In the genomic region with DNA sequence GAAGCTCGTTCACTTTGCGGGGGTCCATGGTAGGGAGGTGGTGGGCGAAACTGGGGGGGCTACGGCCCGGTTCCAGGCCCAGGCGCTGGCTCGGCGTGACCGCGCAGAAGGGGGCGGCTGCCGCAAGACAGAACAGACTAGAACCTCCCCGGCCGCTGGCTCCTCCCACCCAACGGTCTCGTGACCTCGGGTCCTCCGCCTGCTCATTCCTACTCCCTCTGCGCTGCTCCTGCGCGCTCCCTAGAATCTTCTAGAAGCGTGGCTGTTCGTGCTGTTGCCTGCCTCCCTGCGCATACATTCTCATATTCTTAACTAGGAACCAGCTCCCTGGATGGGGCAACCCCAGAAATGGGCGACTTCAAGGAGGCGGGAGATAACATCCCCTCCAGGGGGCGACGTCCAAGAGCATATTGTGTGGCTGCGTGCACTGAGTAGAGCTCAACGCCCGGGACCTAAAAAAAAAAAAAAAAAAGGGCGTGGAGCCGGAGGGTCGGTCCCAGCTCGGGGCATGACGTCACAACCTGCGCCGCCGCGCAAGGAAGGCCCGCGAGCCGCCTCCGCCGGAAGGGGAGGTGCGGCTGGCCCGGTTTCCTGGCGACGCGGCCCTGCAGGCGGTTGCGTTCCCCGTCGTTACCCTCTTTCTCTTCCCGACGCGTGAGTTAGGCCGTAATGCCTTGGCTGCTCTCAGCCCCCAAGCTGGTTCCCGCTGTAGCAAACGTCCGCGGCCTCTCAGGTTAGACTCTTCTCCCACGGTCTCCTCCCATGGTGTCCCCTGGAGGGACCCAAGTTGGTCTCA, we compare ENCODE assay signal across 1 cellular context.
TF ChIP-seq lines count a peak whose summit lies in the region.

TSS of gene ST13 (minus strand) at position 127 of the 796 bp plus-strand sequence. CDS start at position 28, 99 bp downstream.
TSS of gene XPNPEP3 (plus strand) at position 636 of the 796 bp plus-strand sequence. CDS start at position 670, 34 bp downstream.

TF ChIP-seq in HepG2, 621 proteins besides CTCF, POLR2A, EP300 and RAD21 (continued from another document and continues in another):
- TF ChIP-seq ZBTB40 (IDR thresholded peaks at IDR 0.05) (no peak), ZBTB40 (CRISPR knock-in tag; IDR thresholded peaks at IDR 0.05) (no peak; the same call in 1 of the 2 replicates), MZF1 (CRISPR knock-in tag; IDR thresholded peaks at IDR 0.05; ENCODE audit: borderline replicate concordance) (no peak), FOXO1 (CRISPR knock-in tag; IDR thresholded peaks at IDR 0.05) (peak; percentile 45), MXD3 (CRISPR knock-in tag; IDR thresholded peaks at IDR 0.05) (peak; percentile 66; the same call in 1 of the 2 replicates), ZNF589 (CRISPR knock-in tag; conservative IDR thresholded peaks at IDR 0.05) (0 out of 2 replicates have a peak, but pooled peaks have one; percentile 60), E2F1 (CRISPR knock-in tag; IDR thresholded peaks at IDR 0.05) (peak; percentile 76), FLYWCH1 (CRISPR knock-in tag; IDR thresholded peaks at IDR 0.05) (no peak), ZNF24 (IDR thresholded peaks at IDR 0.05) (no peak), MYC (CRISPR knock-in tag; IDR thresholded peaks at IDR 0.05; ENCODE audit: borderline replicate concordance) (peak; percentile 75), KDM4B (CRISPR knock-in tag; IDR thresholded peaks at IDR 0.05) (peak; percentile 42; the same call in 1 of the 2 replicates), JUN (CRISPR knock-in tag; IDR thresholded peaks at IDR 0.05) (peak; percentile 53; the same call in 1 of the 2 replicates), ZBTB1 (CRISPR knock-in tag; IDR thresholded peaks at IDR 0.05; ENCODE audit: borderline replicate concordance) (no peak), NFIB (CRISPR knock-in tag; IDR thresholded peaks at IDR 0.05; ENCODE audit: borderline replicate concordance) (no peak), ZNF3 (CRISPR knock-in tag; IDR thresholded peaks at IDR 0.05) (no peak), ZSCAN29 (CRISPR knock-in tag; conservative IDR thresholded peaks at IDR 0.05) (peak; percentile 74), NBN (conservative IDR thresholded peaks at IDR 0.05) (no peak), ZNF34 (CRISPR knock-in tag; IDR thresholded peaks at IDR 0.05; ENCODE audit: borderline replicate concordance) (no peak), ZNF670 (CRISPR knock-in tag; IDR thresholded peaks at IDR 0.05; ENCODE audit: borderline replicate concordance) (peak; percentile 52; the same call in 1 of the 2 replicates), NFKB2 (CRISPR knock-in tag; IDR thresholded peaks at IDR 0.05; ENCODE audit: borderline replicate concordance) (peak; percentile 83; the same call in 1 of the 2 replicates), ZNF891 (CRISPR knock-in tag; IDR thresholded peaks at IDR 0.05) (peak; percentile 80), NR3C1 (CRISPR knock-in tag; IDR thresholded peaks at IDR 0.05) (no peak), THAP8 (CRISPR knock-in tag; IDR thresholded peaks at IDR 0.05; ENCODE audit: borderline replicate concordance) (no peak), SIN3B (IDR thresholded peaks at IDR 0.05; ENCODE audit: low read length) (peak; percentile 64; the same call in 1 of the 2 replicates), ZNF746 (CRISPR knock-in tag; IDR thresholded peaks at IDR 0.05) (peak; percentile 43; the same call in 1 of the 2 replicates), POLR2AphosphoS5 (IDR thresholded peaks at IDR 0.05; ENCODE audit: low read depth, low read length) (peak; percentile 77), HNRNPK (IDR thresholded peaks at IDR 0.05; ENCODE audit: low read depth, low read length, poor library complexity, severe bottlenecking) (peak; percentile 54), SATB2 (CRISPR knock-in tag; IDR thresholded peaks at IDR 0.05) (no peak; the same call in 1 of the 2 replicates), TOPORS (CRISPR knock-in tag; IDR thresholded peaks at IDR 0.05) (peak; percentile 45; the same call in 1 of the 2 replicates), ASH2L (IDR thresholded peaks at IDR 0.05; ENCODE audit: insufficient read length, low read depth, low read length) (peak; percentile 84), ZSCAN22 (CRISPR knock-in tag; IDR thresholded peaks at IDR 0.05) (no peak), JDP2 (CRISPR knock-in tag; IDR thresholded peaks at IDR 0.05; ENCODE audit: borderline replicate concordance) (no peak), PLRG1 (conservative IDR thresholded peaks at IDR 0.05) (no peak), ATF7 (IDR thresholded peaks at IDR 0.05) (peak; percentile 98), ATF7 (CRISPR knock-in tag; IDR thresholded peaks at IDR 0.05) (peak; percentile 80)
- TF ChIP-seq, protein P1, sequence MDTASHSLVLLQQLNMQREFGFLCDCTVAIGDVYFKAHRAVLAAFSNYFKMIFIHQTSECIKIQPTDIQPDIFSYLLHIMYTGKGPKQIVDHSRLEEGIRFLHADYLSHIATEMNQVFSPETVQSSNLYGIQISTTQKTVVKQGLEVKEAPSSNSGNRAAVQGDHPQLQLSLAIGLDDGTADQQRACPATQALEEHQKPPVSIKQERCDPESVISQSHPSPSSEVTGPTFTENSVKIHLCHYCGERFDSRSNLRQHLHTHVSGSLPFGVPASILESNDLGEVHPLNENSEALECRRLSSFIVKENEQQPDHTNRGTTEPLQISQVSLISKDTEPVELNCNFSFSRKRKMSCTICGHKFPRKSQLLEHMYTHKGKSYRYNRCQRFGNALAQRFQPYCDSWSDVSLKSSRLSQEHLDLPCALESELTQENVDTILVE (CRISPR knock-in tag; IDR thresholded peaks at IDR 0.05), result peak; percentile 84
- TF ChIP-seq, protein P2, sequence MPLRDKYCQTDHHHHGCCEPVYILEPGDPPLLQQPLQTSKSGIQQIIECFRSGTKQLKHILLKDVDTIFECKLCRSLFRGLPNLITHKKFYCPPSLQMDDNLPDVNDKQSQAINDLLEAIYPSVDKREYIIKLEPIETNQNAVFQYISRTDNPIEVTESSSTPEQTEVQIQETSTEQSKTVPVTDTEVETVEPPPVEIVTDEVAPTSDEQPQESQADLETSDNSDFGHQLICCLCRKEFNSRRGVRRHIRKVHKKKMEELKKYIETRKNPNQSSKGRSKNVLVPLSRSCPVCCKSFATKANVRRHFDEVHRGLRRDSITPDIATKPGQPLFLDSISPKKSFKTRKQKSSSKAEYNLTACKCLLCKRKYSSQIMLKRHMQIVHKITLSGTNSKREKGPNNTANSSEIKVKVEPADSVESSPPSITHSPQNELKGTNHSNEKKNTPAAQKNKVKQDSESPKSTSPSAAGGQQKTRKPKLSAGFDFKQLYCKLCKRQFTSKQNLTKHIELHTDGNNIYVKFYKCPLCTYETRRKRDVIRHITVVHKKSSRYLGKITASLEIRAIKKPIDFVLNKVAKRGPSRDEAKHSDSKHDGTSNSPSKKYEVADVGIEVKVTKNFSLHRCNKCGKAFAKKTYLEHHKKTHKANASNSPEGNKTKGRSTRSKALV (CRISPR knock-in tag; IDR thresholded peaks at IDR 0.05), result no peak
